ENCODE assay signal across 8 cellular contexts in the genomic region with DNA sequence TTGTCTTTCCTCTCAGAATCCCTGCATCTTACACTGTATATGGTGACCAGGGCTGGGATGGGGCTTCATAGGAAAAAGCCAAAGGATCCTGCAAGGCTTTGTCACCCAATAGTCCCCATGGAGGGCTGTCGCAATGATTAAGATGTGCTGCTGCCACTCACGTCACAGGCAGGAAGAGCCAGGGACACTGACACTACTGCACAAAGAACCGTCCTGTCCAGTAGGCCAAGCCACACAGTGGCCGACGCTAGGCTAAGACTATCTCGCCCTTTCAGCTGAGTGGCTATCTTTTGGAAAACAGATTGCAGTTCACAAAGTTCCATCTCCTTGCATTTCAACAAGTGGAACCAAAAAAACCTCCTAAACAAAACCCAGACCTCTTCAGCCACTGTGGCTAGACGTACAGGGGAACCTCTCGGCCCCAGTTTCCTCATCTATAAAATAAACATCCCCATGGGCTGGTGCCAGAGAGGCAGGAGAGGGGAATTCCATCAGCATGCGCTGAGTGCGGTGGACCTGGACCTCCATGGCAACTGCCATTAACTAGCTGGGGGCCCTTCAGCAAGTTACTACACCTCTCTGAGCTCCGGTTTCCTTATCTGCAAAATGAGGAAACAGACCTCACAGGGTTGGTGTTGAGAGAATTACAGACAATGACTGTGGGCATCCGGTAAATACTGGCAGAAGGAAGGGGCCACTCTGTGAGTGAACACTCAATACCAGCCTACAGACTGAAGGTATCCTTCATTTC. TPM values are rescaled to one million over a fixed set of nuclear protein-coding genes. Genes with fewer than 3 reads are reported as not detected.
A peak's percentile ranks its signal among the peaks of the same experiment; 100 is the strongest.
DNase-seq lines count a peak whose midpoint lies in the region; ATAC-seq, FAIRE-seq and TF ChIP-seq lines count a peak whose summit lies in the region.

No MANE protein-coding gene starts in this region.

- no peaks in the 10 kb centered on the region for H3K36me3 ChIP-seq in liver (ENCODE audit: control insufficient read depth in 4 of 4, insufficient read depth in 3 of 4, low read depth in 1 of 4, low read length in 3 of 4)

- no peaks in the 10 kb centered on the region for H3K27me3 ChIP-seq in liver (ENCODE audit: control insufficient read depth in 4 of 4, insufficient read depth in 4 of 4, low read length in 3 of 4)

- no peak overlapping the region for H3K4me3 ChIP-seq in liver (ENCODE audit: low read depth in 1 of 3, low read length in 3 of 3)

- 57% methylated on average over 12 of the region's 12 CpGs for WGBS in liver

- peak; percentile 30 for ATAC-seq in HG03521 (IDR thresholded peaks at IDR 0.05; ENCODE audit: unreplicated experiment)

- no peak for TF ChIP-seq RAD21 in liver (IDR thresholded peaks at IDR 0.05)

- peaks cover 4 to 28% (median 16%) of the 10 kb centered on the region in 4 donors for H3K4me1 ChIP-seq in liver (ENCODE audit: control insufficient read depth in 4 of 4, insufficient read depth in 4 of 4, low read length in 3 of 4)

- no peak for TF ChIP-seq CTCF in liver (IDR thresholded peaks at IDR 0.05; ENCODE audit: low read depth, low read length, missing input control)

- peak overlapping the region; percentile 44 to 72 for H3K27ac ChIP-seq in liver (ENCODE audit: low read depth in 1 of 2, low read length in 2 of 2)

- DNase-seq in GM19239 (ENCODE audit: insufficient read length, low spot score): no peak
- DNase-seq in activated effector memory CD4-positive, alpha-beta T cell treated with anti-CD3 and anti-CD28 coated beads, Interleukin-2, amount 50 U/mL, for 16 hours: peak; percentile 79
- no peak for DNase-seq in foreskin melanocyte
- no peak for DNase-seq in NCI-H2227 (lab: John Stamatoyannopoulos, UW; ENCODE audit: unreplicated experiment)
- DNase-seq in NK-92 (lab: John Stamatoyannopoulos, UW; ENCODE audit: unreplicated experiment): no peak
- no peak for DNase-seq in NCI-H187 (lab: John Stamatoyannopoulos, UW)

- no peak overlapping the region for H3K9ac ChIP-seq in liver (ENCODE audit: low read depth in 1 of 2, low read length in 2 of 2)

- peak; percentile 31 for FAIRE-seq in GM19239 (lab: Jason Lieb, UNC)

- no peaks in the 10 kb centered on the region for H3K9me3 ChIP-seq in liver (ENCODE audit: control insufficient read depth in 4 of 4, low read length in 3 of 4)

TF ChIP-seq in liver, 16 proteins besides CTCF, POLR2A, EP300 and RAD21:
- peak; percentile 64 for TF ChIP-seq NR2F2 (IDR thresholded peaks at IDR 0.05)
- TF ChIP-seq FOXA1 (IDR thresholded peaks at IDR 0.05): no peak
- TF ChIP-seq ZBTB33 (IDR thresholded peaks at IDR 0.05): no peak
- TF ChIP-seq MAX (IDR thresholded peaks at IDR 0.05): no peak
- TF ChIP-seq, protein P1, sequence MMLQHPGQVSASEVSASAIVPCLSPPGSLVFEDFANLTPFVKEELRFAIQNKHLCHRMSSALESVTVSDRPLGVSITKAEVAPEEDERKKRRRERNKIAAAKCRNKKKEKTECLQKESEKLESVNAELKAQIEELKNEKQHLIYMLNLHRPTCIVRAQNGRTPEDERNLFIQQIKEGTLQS (IDR thresholded peaks at IDR 0.05): no peak
- TF ChIP-seq YY1 (IDR thresholded peaks at IDR 0.05): no peak
- TF ChIP-seq REST (IDR thresholded peaks at IDR 0.05): no peak
- TF ChIP-seq FOXA2 (IDR thresholded peaks at IDR 0.05): no peak

RNA-seq across cellular contexts. Expression of gene CAPZB, which starts 8.7 kb away (rescaled TPM):
- total RNA-seq in liver: 10 to 100 TPM; 38.3 to 43.2 TPM
- polyA plus RNA-seq in liver: 10 to 100 TPM; 59.0 to 98.9 TPM
